1 cellular context compared by ENCODE assay signal in genomic region chr20:34676642-34677373, GRCh38.
TF ChIP-seq lines count a peak whose summit lies in the region.

PIGU (minus strand) TSS chr20:34677092; CDS start chr20:34677085, 7 bp downstream.

TF ChIP-seq in HepG2, 621 proteins besides CTCF, POLR2A, EP300 and RAD21 (continued from another document and continues in another):
- TF ChIP-seq KIAA2018 (CRISPR knock-in tag; IDR thresholded peaks at IDR 0.05; ENCODE audit: borderline replicate concordance) (peak; percentile 69; the same call in 1 of the 2 replicates), POGZ (CRISPR knock-in tag; IDR thresholded peaks at IDR 0.05) (peak; percentile 80), CENPT (CRISPR knock-in tag; IDR thresholded peaks at IDR 0.05; ENCODE audit: low read depth) (no peak), GATA4 (IDR thresholded peaks at IDR 0.05; ENCODE audit: borderline replicate concordance, low read depth) (peak; percentile 74; the same call in 1 of the 2 replicates), SIN3B (IDR thresholded peaks at IDR 0.05; ENCODE audit: low read length) (peak; percentile 60), SMC3 (IDR thresholded peaks at IDR 0.05; ENCODE audit: low read length) (no peak), MYNN (CRISPR knock-in tag; IDR thresholded peaks at IDR 0.05; ENCODE audit: low read depth) (peak; percentile 84), TOPORS (CRISPR knock-in tag; IDR thresholded peaks at IDR 0.05) (peak; percentile 65; the same call in 1 of the 2 replicates), GFI1 (CRISPR knock-in tag; IDR thresholded peaks at IDR 0.05; ENCODE audit: borderline replicate concordance) (peak; percentile 83; the same call in 1 of the 2 replicates), RCOR2 (CRISPR knock-in tag; IDR thresholded peaks at IDR 0.05) (0 out of 2 replicates have a peak, but pooled peaks have one; percentile 34), HMG20B (CRISPR knock-in tag; conservative IDR thresholded peaks at IDR 0.05) (no peak), ZBTB37 (CRISPR knock-in tag; IDR thresholded peaks at IDR 0.05) (no peak), FOXC1 (CRISPR knock-in tag; IDR thresholded peaks at IDR 0.05; ENCODE audit: borderline replicate concordance) (peak; percentile 89; the same call in 1 of the 2 replicates), YEATS2 (CRISPR knock-in tag; IDR thresholded peaks at IDR 0.05; ENCODE audit: borderline replicate concordance) (peak; percentile 85), PHF5A (CRISPR knock-in tag; IDR thresholded peaks at IDR 0.05; ENCODE audit: low read depth, unreplicated experiment) (peak; percentile 88), GPN1 (CRISPR knock-in tag; IDR thresholded peaks at IDR 0.05; ENCODE audit: borderline replicate concordance) (0 out of 2 replicates have a peak, but pooled peaks have one; percentile 12), ZNF253 (CRISPR knock-in tag; IDR thresholded peaks at IDR 0.05; ENCODE audit: borderline replicate concordance) (peak; percentile 42; the same call in 1 of the 2 replicates), RERE (CRISPR knock-in tag; IDR thresholded peaks at IDR 0.05; ENCODE audit: low read depth) (peak; percentile 42; the same call in 1 of the 2 replicates), PTBP1 (IDR thresholded peaks at IDR 0.05; ENCODE audit: low read depth, low read length, poor library complexity, severe bottlenecking) (peak; percentile 55), ZNF800 (CRISPR knock-in tag; IDR thresholded peaks at IDR 0.05) (peak; percentile 94), SKIL (CRISPR knock-in tag; IDR thresholded peaks at IDR 0.05; ENCODE audit: borderline replicate concordance) (peak; percentile 60; the same call in 1 of the 2 replicates), ZNF441 (CRISPR knock-in tag; IDR thresholded peaks at IDR 0.05; ENCODE audit: borderline replicate concordance) (peak; percentile 40; the same call in 1 of the 2 replicates), MED1 (CRISPR knock-in tag; IDR thresholded peaks at IDR 0.05) (peak; percentile 82), ZNF234 (CRISPR knock-in tag; conservative IDR thresholded peaks at IDR 0.05) (no peak), NCOA1 (CRISPR knock-in tag; IDR thresholded peaks at IDR 0.05) (no peak), SNRNP70 (IDR thresholded peaks at IDR 0.05; ENCODE audit: low read depth, low read length) (no peak), SP4 (CRISPR knock-in tag; IDR thresholded peaks at IDR 0.05) (peak; percentile 97), FOSL1 (CRISPR knock-in tag; IDR thresholded peaks at IDR 0.05; ENCODE audit: borderline replicate concordance) (no peak), ZHX1 (CRISPR knock-in tag; IDR thresholded peaks at IDR 0.05; ENCODE audit: low read depth) (peak; percentile 98), HHEX (CRISPR knock-in tag; IDR thresholded peaks at IDR 0.05) (no peak), SRSF4 (IDR thresholded peaks at IDR 0.05; ENCODE audit: low read depth, low read length, poor library complexity, severe bottlenecking) (no peak), MAFF (IDR thresholded peaks at IDR 0.05; ENCODE audit: low read depth, low read length) (peak; percentile 0; the same call in 1 of the 2 replicates), DNMT3B (CRISPR knock-in tag; conservative IDR thresholded peaks at IDR 0.05) (peak; percentile 94; the same call in 1 of the 2 replicates), CCDC6 (CRISPR knock-in tag; IDR thresholded peaks at IDR 0.05) (peak; percentile 45; the same call in 1 of the 2 replicates), NFYB (CRISPR knock-in tag; IDR thresholded peaks at IDR 0.05) (peak; percentile 70), AGO2 (optimal IDR thresholded peaks at IDR 0.05; ENCODE audit: low read depth, low read length) (peak; percentile 90), TARDBP (CRISPR knock-in tag; IDR thresholded peaks at IDR 0.05) (peak; percentile 91), SRSF1 (optimal IDR thresholded peaks at IDR 0.05; ENCODE audit: low read depth, low read length) (no peak), KDM2A (CRISPR knock-in tag; IDR thresholded peaks at IDR 0.05; ENCODE audit: borderline replicate concordance, low read depth) (peak; percentile 97)
